9 cellular contexts compared by ENCODE assay signal in the genomic region with DNA sequence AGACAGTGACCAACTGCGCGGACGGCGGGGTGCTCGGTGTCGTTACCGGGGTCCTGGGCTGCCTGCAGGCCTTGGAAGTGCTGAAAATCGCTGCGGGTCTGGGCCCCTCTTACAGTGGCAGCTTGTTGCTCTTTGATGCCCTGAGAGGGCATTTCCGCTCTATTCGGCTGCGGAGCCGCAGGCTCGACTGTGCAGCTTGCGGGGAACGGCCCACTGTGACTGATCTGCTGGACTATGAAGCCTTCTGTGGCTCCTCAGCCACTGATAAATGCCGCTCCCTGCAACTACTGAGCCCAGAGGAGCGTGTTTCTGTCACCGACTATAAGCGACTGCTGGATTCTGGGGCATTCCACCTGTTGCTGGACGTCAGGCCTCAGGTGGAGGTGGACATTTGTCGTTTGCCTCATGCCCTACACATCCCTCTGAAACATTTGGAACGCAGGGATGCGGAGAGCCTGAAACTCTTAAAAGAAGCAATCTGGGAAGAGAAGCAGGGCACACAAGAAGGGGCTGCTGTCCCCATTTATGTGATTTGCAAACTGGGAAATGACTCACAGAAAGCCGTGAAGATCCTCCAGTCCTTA. TPM values are rescaled to one million over a fixed set of nuclear protein-coding genes. Genes with fewer than 3 reads are reported as not detected.
DNase-seq lines count a peak whose midpoint lies in the region; ATAC-seq and TF ChIP-seq lines count a peak whose summit lies in the region.
"Had no signal": no experiment of that assay in that cellular context is flagged by ENCODE, and none has a peak within 500 bp of the region (broad histone marks: within the 10 kb centered on the region; RNA-seq: fewer than 3 reads in every experiment).

No MANE protein-coding gene starts in this region.

- ATAC-seq in heart left ventricle, result peak in 1 of 4 donors; percentile 2
- ATAC-seq in Right ventricle myocardium superior (ENCODE audit: poor library complexity), result no peak

- H3K27me3 Mint-ChIP-seq in MCF 10A (ENCODE audit: insufficient read depth, unreplicated experiment), result no peaks in the 10 kb centered on the region

- H3K36me3 ChIP-seq in heart left ventricle (peaks cover 0 to 25% (median 16%) of the 10 kb centered on the region in 9 donors), urinary bladder (ENCODE audit: insufficient read depth) (no peaks in the 10 kb centered on the region)

- H3K4me1 ChIP-seq in heart left ventricle (peaks cover 5 to 57% (median 43%) of the 10 kb centered on the region in 12 donors), urinary bladder (ENCODE audit: insufficient read depth) (no peaks in the 10 kb centered on the region)

- BruUV-seq in MCF 10A (replicated peaks; lab: Mats Ljungman, UMichigan), result no TSS peak

- H3K27ac ChIP-seq in heart left ventricle (peak overlapping the region in 6 of 12 donors; percentile 86 to 98 (median 94)), urinary bladder (ENCODE audit: low read depth) (no peak overlapping the region)

- no peaks in the 10 kb centered on the region for H3K27me3 ChIP-seq in heart left ventricle

- H3K36me3 Mint-ChIP-seq in MCF 10A (ENCODE audit: insufficient read depth, unreplicated experiment), result peaks cover 57% of the 10 kb centered on the region

- no peak for TF ChIP-seq POLR2A in heart left ventricle (IDR thresholded peaks at IDR 0.05)

- H3K4me1 Mint-ChIP-seq in MCF 10A (ENCODE audit: insufficient read depth, unreplicated experiment), result peaks cover 15% of the 10 kb centered on the region

- H3K4me3 Mint-ChIP-seq in MCF 10A (ENCODE audit: unreplicated experiment), result peak overlapping the region; percentile 91

- intact Hi-C loops in heart left ventricle (cut with DNase I), result loop anchor here in 3 of 10 donors (2.0 to 5.0 kb wide), 2 partner anchors 29 to 167 kb away; a partner anchor contains a TSS
- intact Hi-C loops in Right ventricle myocardium superior (cut with DNase I), result no loop called here
- intact Hi-C loops in MCF 10A (cut with micrococcal nuclease), result no loop called here

- no peaks in the 10 kb centered on the region for H3K9me3 Mint-ChIP-seq in MCF 10A (ENCODE audit: unreplicated experiment)

- 46 to 60% (median 55%) methylated on average over 17 to 25 of the region's 25 CpGs for WGBS in heart left ventricle, 4 donors
- WGBS in urinary bladder, result 56% methylated on average over 25 of the region's 25 CpGs

- TF ChIP-seq CTCF in heart left ventricle (IDR thresholded peaks at IDR 0.05) (no peak), MCF 10A (IDR thresholded peaks at IDR 0.05; ENCODE audit: unreplicated experiment) (no peak)

- H3K27ac Mint-ChIP-seq in MCF 10A (ENCODE audit: low read depth, unreplicated experiment), result no peak overlapping the region

- peaks cover 0 to 7% (median 0%) of the 10 kb centered on the region in 12 donors for H3K9me3 ChIP-seq in heart left ventricle

- H3K4me3 ChIP-seq in heart left ventricle (peak overlapping the region; percentile 70 to 97 (median 92)), urinary bladder (ENCODE audit: low read depth, low read length) (peak overlapping the region; percentile 92)

- no peak for DNase-seq in heart left ventricle
- no peak for DNase-seq in Right ventricle myocardium superior
- no peak for DNase-seq in MCF 10A (ENCODE audit: unreplicated experiment)
- DNase-seq in mesenteric fat pad (ENCODE audit: low spot score), result peak; percentile 83
- DNase-seq in NCI-H2227 (lab: John Stamatoyannopoulos, UW; ENCODE audit: unreplicated experiment), result no peak
- DNase-seq in NK-92 treated with Interleukin-12 subunit alpha and Interleukin-12 subunit beta, amount 100 ng/mL, for 24 hours (lab: John Stamatoyannopoulos, UW), result no peak
- DNase-seq in DMS 273 (lab: John Stamatoyannopoulos, UW; ENCODE audit: unreplicated experiment), result no peak
- DNase-seq: activated effector memory CD4-positive, alpha-beta T cell treated with anti-CD3 and anti-CD28 coated beads, Interleukin-2, amount 50 U/mL, for 16 hours had no signal

- POLR2A ChIA-PET in MCF 10A (lab: Yijun Ruan, JAX), result interaction anchor here (0.6 to 4.4 kb wide), 9 partner anchors 8 to 169 kb away, joined by 3 to 66 read pairs (median 9); a partner anchor contains a TSS

- CTCF ChIA-PET in MCF 10A (lab: Yijun Ruan, JAX), result interaction anchor here (0.5 to 1.9 kb wide), 6 partner anchors 28 to 348 kb away, joined by 3 to 4 read pairs (median 4); a partner anchor contains a TSS

RNA-seq across cellular contexts. Expression of a gene that starts 1.0 kb away (rescaled TPM):
- total RNA-seq in heart left ventricle, result 1 to 10 TPM; 2.6 to 3.9 (median 2.8) TPM
- polyA plus RNA-seq in heart left ventricle, result 1 to 10 TPM; 1.2 to 2.7 TPM
- 2.9 TPM for total RNA-seq in Right ventricle myocardium superior
- 5.8 and 6.0 TPM in 2 replicates for total RNA-seq in MCF 10A (2022)
- 3.6 TPM for total RNA-seq in mesenteric fat pad
- 4.9 TPM for total RNA-seq in urinary bladder
- 4.3 TPM for polyA plus RNA-seq in urinary bladder

RNA-seq across cellular contexts. Expression of a gene that starts 1.3 kb away (rescaled TPM):
- total RNA-seq in heart left ventricle (10 to 100 TPM; 32.5 to 53.1 (median 49.5) TPM), Right ventricle myocardium superior (36.3 TPM), MCF 10A (2022) (66.8 and 79.8 TPM in 2 replicates), mesenteric fat pad (34.2 TPM), urinary bladder (56.3 TPM)
- polyA plus RNA-seq in heart left ventricle (10 to 100 TPM; 32.5 to 58.2 TPM), urinary bladder (56.3 TPM)

RNA-seq across cellular contexts. Expression of a gene that starts 28.4 kb away (rescaled TPM):
- total RNA-seq in heart left ventricle (10 to 100 TPM; 27.5 to 50.6 (median 33.3) TPM), Right ventricle myocardium superior (28.8 TPM), MCF 10A (2022) (62.4 and 77.5 TPM in 2 replicates), mesenteric fat pad (42.0 TPM), urinary bladder (92.2 TPM)
- polyA plus RNA-seq in heart left ventricle (10 to 100 TPM; 18.1 to 21.4 TPM), urinary bladder (36.2 TPM)
